Comparison of ENCODE assay signal across 15 cellular contexts in genomic region chr12:51118706-51119105, GRCh38. TPM values are rescaled to one million over a fixed set of nuclear protein-coding genes. Genes with fewer than 3 reads are reported as not detected.
DNase-seq lines count a peak whose midpoint lies in the region; TF ChIP-seq lines count a peak whose summit lies in the region.
"Had no signal": no experiment of that assay in that cellular context is flagged by ENCODE, and none has a peak within 500 bp of the region (broad histone marks: within the 10 kb centered on the region; RNA-seq: fewer than 3 reads in every experiment).

No MANE protein-coding gene starts in this region.

- H3K4me1 Mint-ChIP-seq in H9 (peaks cover 0 to 1% of the 10 kb centered on the region in 2 experiments; a peak in 1 of 4 replicates), Calu3 (ENCODE audit: low read depth, unreplicated experiment) (no peaks in the 10 kb centered on the region)

- H3K23ac ChIP-seq in H9 (ENCODE audit: insufficient read length, low read depth, low read length), result no peak overlapping the region

- no peak overlapping the region for H3K4me3 Mint-ChIP-seq in H9
- no peak overlapping the region for H3K4me3 Mint-ChIP-seq in Calu3 (ENCODE audit: low read depth, unreplicated experiment)

- no peak overlapping the region for H2AFZ ChIP-seq in H9 (ENCODE audit: low read length)

- no peak overlapping the region for H4K91ac ChIP-seq in H9 (ENCODE audit: insufficient read length, low read depth, low read length)

- no peak overlapping the region for H2BK120ac ChIP-seq in H9 (ENCODE audit: low read depth, low read length, poor library complexity, severe bottlenecking)

- BruUV-seq in Calu3 (replicated peaks; lab: Mats Ljungman, UMichigan), result no TSS peak

- no peak overlapping the region for H3K56ac ChIP-seq in H9 (ENCODE audit: insufficient read length, low read depth, low read length)

- H3K79me1 ChIP-seq in H9 (ENCODE audit: insufficient read depth, low read depth, low read length, poor library complexity, severe bottlenecking), result no peaks in the 10 kb centered on the region

- H3K4me3 ChIP-seq in fibroblast of the aortic adventitia (ENCODE audit: low read depth, low read length), result no peak overlapping the region
- H3K4me3 ChIP-seq: tibial nerve had no signal

- no peaks in the 10 kb centered on the region for H4K20me1 ChIP-seq in H9 (ENCODE audit: control insufficient read depth, insufficient read depth, insufficient read length)

- no peak overlapping the region for H3K14ac ChIP-seq in H9 (ENCODE audit: insufficient read depth, low read length)

- no CpG with 5 or more reads among the region's 3 CpGs for WGBS in H9 (ENCODE audit: extremely low coverage, insufficient read length, low lambda C conversion rate)

- no peak overlapping the region for H2BK5ac ChIP-seq in H9 (ENCODE audit: insufficient read length, low read length)

- intact Hi-C loops in Calu3 (cut with micrococcal nuclease; ENCODE audit: unreplicated experiment), result no loop called here

- no peaks in the 10 kb centered on the region for H3K4me1 ChIP-seq in H9 (ENCODE audit: insufficient read depth, low read length)

- DNase-seq in 8988T (peak; percentile 26), H4 (ENCODE audit: low spot score) (peak; percentile 4), RPMI7951 (ENCODE audit: low read depth) (peak; percentile 10), fibroblast of the aortic adventitia (ENCODE audit: low read depth) (peak; percentile 33), H9 (no peak), NCI-H82 (lab: John Stamatoyannopoulos, UW) (no peak), Calu3 (no peak), NCI-H1436 treated with DMSO at 0.1 percent for 48 hours (lab: John Stamatoyannopoulos, UW) (no peak)
- DNase-seq: DMS53; NCI-H1417; NCI-H510A; stimulated activated CD4-positive, alpha-beta T cell treated with anti-CD3 and anti-CD28 coated beads, Interleukin-12 subunit alpha, Interleukin-12 subunit beta, amount 100 ng/mL, for 4 hours had no signal

- CTCF ChIA-PET in Calu3 (lab: Charles Lee), result no interaction called here

- no peak overlapping the region for H3K4me2 ChIP-seq in H9 (ENCODE audit: insufficient read depth, insufficient read length, low read length)

- no peaks in the 10 kb centered on the region for H3K9me3 ChIP-seq in H9 (ENCODE audit: control insufficient read depth, low read depth, low read length)
- H3K9me3 ChIP-seq: neutrophil, tibial nerve had no signal

- H3K27me3 Mint-ChIP-seq in H9 (ENCODE audit: low read depth), result 0 out of 2 replicates have a peak, but pooled peaks cover 2% of the 10 kb centered on the region
- no peaks in the 10 kb centered on the region for H3K27me3 Mint-ChIP-seq in Calu3 (ENCODE audit: unreplicated experiment)

- no peaks in the 10 kb centered on the region for H3K23me2 ChIP-seq in H9 (ENCODE audit: insufficient read length, low read depth, low read length, poor library complexity, severe bottlenecking)

- no peaks in the 10 kb centered on the region for H3K27me3 ChIP-seq in H9 (ENCODE audit: insufficient read depth, low read length)
- H3K27me3 ChIP-seq: neutrophil, tibial nerve had no signal

- H4K8ac ChIP-seq in H9 (replicated peaks; ENCODE audit: insufficient read length, low read depth, low read length), result no peak overlapping the region

- no peak overlapping the region for H2BK20ac ChIP-seq in H9 (ENCODE audit: low read depth, low read length, poor library complexity, severe bottlenecking)

- no peak overlapping the region for H3K4ac ChIP-seq in H9 (ENCODE audit: low read depth, low read length)

- H2AK5ac ChIP-seq in H9 (ENCODE audit: insufficient read length, low read length), result no peak overlapping the region

- no peak overlapping the region for H4K5ac ChIP-seq in H9 (ENCODE audit: insufficient read length, low read depth, low read length)

- H3K27ac Mint-ChIP-seq in H9, result no peak overlapping the region
- H3K27ac Mint-ChIP-seq in Calu3 (ENCODE audit: unreplicated experiment), result no peak overlapping the region

- H3K36me3 Mint-ChIP-seq in H9 (ENCODE audit: insufficient read depth in 1 of 3, low read depth in 3 of 3), result peaks cover 20 to 31% (median 21%) of the 10 kb centered on the region in 3 experiments
- peaks cover 5% of the 10 kb centered on the region for H3K36me3 Mint-ChIP-seq in Calu3 (ENCODE audit: insufficient read depth, unreplicated experiment)

- no peak overlapping the region for H3K9ac ChIP-seq in H9 (ENCODE audit: extremely low read depth, insufficient read length, low read length)

- no peak overlapping the region for H3T11ph ChIP-seq in H9 (ENCODE audit: low read length)

- TF ChIP-seq CTCF in fibroblast of the aortic adventitia (IDR thresholded peaks at IDR 0.05; ENCODE audit: insufficient read depth, low read length) (no peak), H9 (conservative IDR thresholded peaks at IDR 0.05) (no peak), Calu3 (IDR thresholded peaks at IDR 0.05; ENCODE audit: unreplicated experiment) (no peak)

- H3K79me2 ChIP-seq in H9 (ENCODE audit: insufficient read depth, low read length), result no peaks in the 10 kb centered on the region

- no peak overlapping the region for H2BK15ac ChIP-seq in H9 (ENCODE audit: low read depth, low read length)

- H3K27ac ChIP-seq in H9 (ENCODE audit: insufficient read length, low read depth, low read length), result no peak overlapping the region
- H3K27ac ChIP-seq: neutrophil, tibial nerve had no signal

- H2BK12ac ChIP-seq in H9 (ENCODE audit: insufficient read length, low read depth, low read length), result no peak overlapping the region

- H3K18ac ChIP-seq in H9 (ENCODE audit: insufficient read length, low read depth, low read length), result no peak overlapping the region

- no peaks in the 10 kb centered on the region for H3K9me3 Mint-ChIP-seq in H9
- no peaks in the 10 kb centered on the region for H3K9me3 Mint-ChIP-seq in Calu3 (ENCODE audit: low read depth, unreplicated experiment)
- H3K9me3 Mint-ChIP-seq: activated naive CD4-positive, alpha-beta T cell treated with anti-CD3 and anti-CD28 coated beads, Interleukin-2, amount 50 U/mL, for 72 hours had no signal

RNA-seq across cellular contexts. Expression of gene CSRNP2, which starts 35.3 kb away (rescaled TPM):
- total RNA-seq in H4 (2014; rRNA removed; shearing (Covaris generic)), result 7.3 and 10.3 TPM in 2 replicates
- total RNA-seq in RPMI7951 (2014; rRNA removed; shearing (Covaris generic)), result 9.4 and 10.0 TPM in 2 replicates
- total RNA-seq in fibroblast of the aortic adventitia (ENCODE audit: low replicate concordance), result 19.1 and 42.4 TPM in 2 replicates
- total RNA-seq in H9 (2021), result 38.6 and 42.5 TPM in 2 replicates
- total RNA-seq in Calu3 (2022), result 18.1 and 19.5 TPM in 2 replicates

RNA-seq across cellular contexts. Expression of gene TFCP2, which starts 54.2 kb away (rescaled TPM):
- total RNA-seq in H4 (2014; rRNA removed; shearing (Covaris generic)), result 4.7 and 6.5 TPM in 2 replicates
- 6.2 and 8.4 TPM in 2 replicates for total RNA-seq in RPMI7951 (2014; rRNA removed; shearing (Covaris generic))
- total RNA-seq in fibroblast of the aortic adventitia (ENCODE audit: low replicate concordance) (10.8 and 12.8 TPM in 2 replicates), H9 (2021) (25.2 and 27.1 TPM in 2 replicates), Calu3 (2022) (19.3 and 19.6 TPM in 2 replicates)

Comparison
In these comparisons a context has a peak if more than half of its experiments do, and no peak if none do; other contexts are left out.
1. DNase-seq: peak in 8988T (single experiment), H4 (single experiment), RPMI7951 (single experiment) and fibroblast of the aortic adventitia (single experiment); none in H9 (single experiment), NCI-H82 (single experiment), Calu3 (single experiment) and NCI-H1436 treated with DMSO at 0.1 percent for 48 hours (single experiment).